Comparison of ENCODE assay signal across 8 cellular contexts in genomic region chr5:98839469-98840383, GRCh38.
DNase-seq lines count a peak whose midpoint lies in the region; ATAC-seq lines count a peak whose summit lies in the region.

No MANE protein-coding gene starts in this region.

- H3K27ac Mint-ChIP-seq in activated naive CD4-positive, alpha-beta T cell treated with anti-CD3 and anti-CD28 coated beads, Interleukin-2, amount 50 U/mL, for 72 hours = no peak overlapping the region

- no peak overlapping the region for H3K4me2 ChIP-seq in mesenchymal stem cell (ENCODE audit: low read length, poor library complexity, severe bottlenecking)

- no peak overlapping the region for H3K9ac ChIP-seq in mesenchymal stem cell (ENCODE audit: low read length)

- H3K9me3 ChIP-seq in mesenchymal stem cell (ENCODE audit: control insufficient read depth, low read length) = peaks cover 6% of the 10 kb centered on the region

- H2AK5ac ChIP-seq in mesenchymal stem cell (ENCODE audit: low read length, severe bottlenecking) = no peak overlapping the region

- no peak overlapping the region for H2BK15ac ChIP-seq in mesenchymal stem cell (ENCODE audit: low read depth, poor library complexity, severe bottlenecking)

- H3K79me1 ChIP-seq in mesenchymal stem cell (replicated peaks; ENCODE audit: low read length, poor library complexity, severe bottlenecking) = no peaks in the 10 kb centered on the region

- H3K4ac ChIP-seq in mesenchymal stem cell (ENCODE audit: low read depth in 1 of 2, low read length in 2 of 2) = no peak overlapping the region

- no peaks in the 10 kb centered on the region for H3K4me1 ChIP-seq in mesenchymal stem cell (ENCODE audit: control insufficient read depth, insufficient read depth, low read depth, low read length)

- H3K14ac ChIP-seq in mesenchymal stem cell (ENCODE audit: low read length in 2 of 2) = no peak overlapping the region

- H3K27me3 ChIP-seq in mesenchymal stem cell (ENCODE audit: control insufficient read depth in 1 of 2, insufficient read depth in 1 of 2, low read length in 2 of 2) = no peaks in the 10 kb centered on the region

- H4K91ac ChIP-seq in mesenchymal stem cell (ENCODE audit: low read length) = no peak overlapping the region

- no peak overlapping the region for H2BK120ac ChIP-seq in mesenchymal stem cell (ENCODE audit: low read depth, low read length)

- DNase-seq in GM03348 (ENCODE audit: low spot score) (peak; percentile 41), left kidney (ENCODE audit: low read depth, low spot score) (peak; percentile 58), mesenchymal stem cell (no peak), NOMO-1 (lab: John Stamatoyannopoulos, UW; ENCODE audit: unreplicated experiment in 2 of 2) (no peak)
- peak in 1 of 2 donors; percentile 16 for DNase-seq in activated naive CD4-positive, alpha-beta T cell treated with anti-CD3 and anti-CD28 coated beads, Interleukin-2, amount 50 U/mL, for 72 hours (ENCODE audit: low spot score in 2 of 2)
- DNase-seq in activated effector memory CD4-positive, alpha-beta T cell treated with anti-CD3 and anti-CD28 coated beads, Interleukin-2, amount 50 U/mL, for 16 hours = no peak

- WGBS in mesenchymal stem cell = 93% methylated on average over 42 of the region's 42 CpGs

- no peak overlapping the region for H2AFZ ChIP-seq in mesenchymal stem cell (ENCODE audit: low read depth, low read length)

- no peak overlapping the region for H2BK12ac ChIP-seq in mesenchymal stem cell (ENCODE audit: low read length in 2 of 2)

- ATAC-seq in HG02938 (IDR thresholded peaks at IDR 0.05; ENCODE audit: unreplicated experiment) (peak; percentile 74), GM21528 (IDR thresholded peaks at IDR 0.05; ENCODE audit: low FRiP score, unreplicated experiment) (no peak)
- ATAC-seq in activated naive CD4-positive, alpha-beta T cell treated with anti-CD3 and anti-CD28 coated beads, Interleukin-2, amount 50 U/mL, for 72 hours = peak; percentile 57 to 66

- H2BK5ac ChIP-seq in mesenchymal stem cell (ENCODE audit: low read depth, low read length, poor library complexity, severe bottlenecking) = no peak overlapping the region

- no peak overlapping the region for H3K18ac ChIP-seq in mesenchymal stem cell (ENCODE audit: low read depth in 1 of 2, low read length in 2 of 2)

- H3K27ac ChIP-seq in mesenchymal stem cell (ENCODE audit: low read length, poor library complexity, severe bottlenecking) = no peak overlapping the region

- no peak overlapping the region for H4K8ac ChIP-seq in mesenchymal stem cell (ENCODE audit: low read length)

- H3K36me3 Mint-ChIP-seq in activated naive CD4-positive, alpha-beta T cell treated with anti-CD3 and anti-CD28 coated beads, Interleukin-2, amount 50 U/mL, for 72 hours = peaks cover 4 to 7% of the 10 kb centered on the region in 2 donors

- H3K9me3 Mint-ChIP-seq in activated naive CD4-positive, alpha-beta T cell treated with anti-CD3 and anti-CD28 coated beads, Interleukin-2, amount 50 U/mL, for 72 hours = no peaks in the 10 kb centered on the region

- H3K4me3 ChIP-seq in mesenchymal stem cell (ENCODE audit: insufficient read depth in 1 of 2, low read depth in 1 of 2, low read length in 2 of 2) = peak overlapping the region in 1 of 2 experiments; percentile 41

- H3K36me3 ChIP-seq in mesenchymal stem cell (ENCODE audit: control insufficient read depth in 1 of 2, insufficient read depth in 2 of 2, low read depth in 1 of 2, low read length in 2 of 2) = no peaks in the 10 kb centered on the region

- H3K23ac ChIP-seq in mesenchymal stem cell (ENCODE audit: low read length in 2 of 2) = no peak overlapping the region

Comparison
In these comparisons a context has a peak if more than half of its experiments do, and no peak if none do; other contexts are left out.
1. DNase-seq: peak in GM03348 (single experiment) and left kidney (single experiment); none in mesenchymal stem cell (single experiment), activated effector memory CD4-positive, alpha-beta T cell treated with anti-CD3 and anti-CD28 coated beads, Interleukin-2, amount 50 U/mL, for 16 hours (single experiment) and NOMO-1 (0 of 2).